11 cellular contexts compared by ENCODE assay signal in genomic region chr1:197915217-197915616, GRCh38.
DNase-seq lines count a peak whose midpoint lies in the region; ATAC-seq and TF ChIP-seq lines count a peak whose summit lies in the region.
"Had no signal": no experiment of that assay in that cellular context is flagged by ENCODE, and none has a peak within 500 bp of the region (broad histone marks: within the 10 kb centered on the region; RNA-seq: fewer than 3 reads in every experiment).

No MANE protein-coding gene starts in this region.

- peak overlapping the region; percentile 56 for H3K4me2 ChIP-seq in DOHH2 (ENCODE audit: low read length)

- H3K9me2 ChIP-seq in DOHH2 (replicated peaks; ENCODE audit: control insufficient read depth, low read length) = no peaks in the 10 kb centered on the region

- H3K9me3 ChIP-seq in DOHH2 (ENCODE audit: control insufficient read depth, insufficient read depth, low read length) = no peaks in the 10 kb centered on the region
- peaks cover 13% of the 10 kb centered on the region; the same call in 1 of the 2 replicates for H3K9me3 ChIP-seq in iPS-20b (ENCODE audit: insufficient read depth, low read depth, low read length)

- H3K27me3 ChIP-seq in DOHH2 (ENCODE audit: control insufficient read depth, low read length) = peaks cover 91% of the 10 kb centered on the region
- peaks cover 100% of the 10 kb centered on the region for H3K27me3 ChIP-seq in iPS-20b (ENCODE audit: insufficient read depth, low read length)

- no peak for ATAC-seq in GM21447 (IDR thresholded peaks at IDR 0.05; ENCODE audit: unreplicated experiment)
- ATAC-seq: stimulated activated memory B cell treated with anti-CD40 and anti-IgM and Interleukin-4, amounts not matched to agents 10 μg/mL and 1 μg/mL and 100 μg/mL, for 72 hours had no signal

- peaks cover 33% of the 10 kb centered on the region for H3K4me1 ChIP-seq in DOHH2 (ENCODE audit: control insufficient read depth, low read length)
- H3K4me1 ChIP-seq in iPS-20b (ENCODE audit: insufficient read depth, low read length) = peaks cover 21% of the 10 kb centered on the region; the same call in 1 of the 2 replicates

- no peak overlapping the region for H3K27ac ChIP-seq in DOHH2 (ENCODE audit: low read depth, low read length)
- H3K27ac ChIP-seq in iPS-20b (ENCODE audit: low read length) = no peak overlapping the region

- H3F3A ChIP-seq in DOHH2 (ENCODE audit: control insufficient read depth, insufficient read depth) = no peaks in the 10 kb centered on the region

- no peak for TF ChIP-seq CTCF in DOHH2 (IDR thresholded peaks at IDR 0.05; ENCODE audit: low read depth, low read length, poor library complexity, severe bottlenecking)

- no peaks in the 10 kb centered on the region for H4K20me1 ChIP-seq in DOHH2 (ENCODE audit: control insufficient read depth, insufficient read depth, low read depth, low read length)

- H3K36me3 ChIP-seq in DOHH2 (ENCODE audit: control insufficient read depth, low read length) (no peaks in the 10 kb centered on the region), iPS-20b (ENCODE audit: insufficient read depth, low read depth, low read length) (no peaks in the 10 kb centered on the region)

- no peaks in the 10 kb centered on the region for H3K79me2 ChIP-seq in DOHH2 (ENCODE audit: control insufficient read depth, low read length)

- DNase-seq in DMS 273 (lab: John Stamatoyannopoulos, UW; ENCODE audit: unreplicated experiment) (peak; percentile 33), DMS 273 treated with DMSO at 0.1 percent for 48 hours (lab: John Stamatoyannopoulos, UW) (no peak), NCI-H82 treated with DMSO at 0.1 percent for 48 hours (lab: John Stamatoyannopoulos, UW; ENCODE audit: unreplicated experiment) (peak; percentile 62), C1 segment of cervical spinal cord (lab: John Stamatoyannopoulos, UW) (no peak), NCI-H2107 treated with DMSO at 0.1 percent for 48 hours (lab: John Stamatoyannopoulos, UW; ENCODE audit: unreplicated experiment) (no peak)
- DNase-seq: activated CD4-positive, CD25-positive, alpha-beta regulatory T cell treated with anti-CD3 and anti-CD28 coated beads, Interleukin-2, amount 50 U/mL, for 72 hours; NCI-H2029 treated with DMSO at 0.1 percent for 48 hours had no signal

- H3K4me3 ChIP-seq in DOHH2 (ENCODE audit: low read length) = peak overlapping the region; percentile 41
- peak overlapping the region; percentile 21; the same call in 1 of the 2 replicates for H3K4me3 ChIP-seq in iPS-20b (ENCODE audit: low read length)

- no peak overlapping the region for H3K9ac ChIP-seq in iPS-20b (ENCODE audit: low read depth, low read length)

Comparison
In these comparisons a context has a peak if more than half of its experiments do, and no peak if none do; other contexts are left out.
1. DNase-seq: peak in DMS 273 (single experiment) and NCI-H82 treated with DMSO at 0.1 percent for 48 hours (single experiment); none in DMS 273 treated with DMSO at 0.1 percent for 48 hours (single experiment), C1 segment of cervical spinal cord (0 of 14) and NCI-H2107 treated with DMSO at 0.1 percent for 48 hours (single experiment).